Comparison of ENCODE assay signal across 5 cellular contexts in the genomic region with DNA sequence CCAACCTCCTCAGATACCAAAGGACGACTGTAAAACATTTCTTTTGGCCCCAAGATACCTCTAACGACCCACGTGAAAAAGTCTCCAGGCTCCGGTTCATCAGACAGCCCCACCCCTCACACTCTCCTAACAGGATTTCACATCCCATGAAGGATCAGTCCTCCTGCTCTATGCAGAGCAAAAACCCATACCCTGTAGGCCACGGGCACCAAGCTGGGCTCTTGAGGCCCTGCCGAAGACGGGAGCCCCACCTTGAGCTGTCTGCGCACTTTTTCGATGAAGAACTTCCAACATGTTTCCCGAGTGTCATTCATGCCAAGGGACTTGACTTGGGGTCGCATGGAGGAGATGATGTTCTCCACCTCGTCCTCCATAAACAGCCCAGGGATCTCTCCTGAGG.
"Had no signal": no experiment of that assay in that cellular context is flagged by ENCODE, and none has a peak within 500 bp of the region (broad histone marks: within the 10 kb centered on the region; RNA-seq: fewer than 3 reads in every experiment).

No MANE protein-coding gene starts in this region.

- H3K27ac ChIP-seq: HL-60 had no signal

- H3K4me3 ChIP-seq: K562 had no signal

- DNase-seq: IMR-90, KBM-7, KG1 had no signal
